ENCODE assay signal across 20 cellular contexts in the genomic region with DNA sequence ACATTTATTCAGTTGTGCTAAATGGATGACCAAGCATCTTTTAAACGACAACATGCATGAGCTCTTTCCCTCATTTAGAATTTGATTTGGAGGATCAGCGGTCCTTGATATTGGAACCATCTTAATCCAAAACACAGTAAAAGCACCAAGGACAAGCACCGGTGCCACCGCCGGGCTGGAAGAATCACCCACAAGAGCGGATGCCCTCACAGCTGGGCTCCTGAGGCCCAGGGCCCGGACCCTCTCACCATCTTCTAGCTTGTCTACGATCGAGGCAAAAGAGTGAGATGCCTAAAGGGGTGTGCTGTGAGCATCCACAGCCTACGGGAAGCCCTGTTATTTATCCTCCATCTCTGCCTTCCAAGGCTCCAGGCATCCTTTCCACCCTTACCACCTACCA.
"Had no signal": no experiment of that assay in that cellular context is flagged by ENCODE, and none has a peak within 500 bp of the region (broad histone marks: within the 10 kb centered on the region; RNA-seq: fewer than 3 reads in every experiment).

No MANE protein-coding gene starts in this region.

- H3K9me3 Mint-ChIP-seq: naive thymus-derived CD8-positive, alpha-beta T cell; type B pancreatic cell had no signal

- H3K27me3 ChIP-seq: dorsolateral prefrontal cortex, pancreas, right lobe of liver, spleen had no signal

- H3K4me1 ChIP-seq: pancreas, right lobe of liver, spleen had no signal

- H3K9me3 ChIP-seq: mucosa of descending colon, pancreas, prostate gland, right lobe of liver, spleen, thoracic aorta had no signal

- H3K27ac ChIP-seq: dorsolateral prefrontal cortex, pancreas, prostate gland, right lobe of liver, spleen, thoracic aorta had no signal

- DNase-seq: central memory CD4-positive, alpha-beta T cell; cortex of kidney; dorsolateral prefrontal cortex; effector CD8-positive, alpha-beta T cell; foreskin melanocyte; head of caudate nucleus; hippocampal formation; left colon; mucosa of descending colon; naive thymus-derived CD8-positive, alpha-beta T cell; occipital lobe; pancreas; right lobe of liver; spleen; stimulated activated CD4-positive, alpha-beta T cell treated with anti-CD3 and anti-CD28 coated beads, Interleukin-15, amount 100 ng/mL, for 24 hours; stimulated activated CD4-positive, alpha-beta T cell treated with anti-CD3 and anti-CD28 coated beads, Interleukin-1b, Interleukin-23, amount 100 ng/mL, for 48 hours; stimulated activated naive CD4-positive, alpha-beta T cell treated with Interleukin-2 at 50 U/mL for 16 hours had no signal

- H3K4me3 ChIP-seq: dorsolateral prefrontal cortex, mucosa of descending colon, pancreas, prostate gland, right lobe of liver, spleen, thoracic aorta had no signal

- H3K4me3 Mint-ChIP-seq: naive thymus-derived CD8-positive, alpha-beta T cell; type B pancreatic cell had no signal

- H3K27me3 Mint-ChIP-seq: naive thymus-derived CD8-positive, alpha-beta T cell; type B pancreatic cell had no signal

- ATAC-seq: left colon; mucosa of descending colon; naive thymus-derived CD8-positive, alpha-beta T cell; pancreas; right lobe of liver had no signal

- H3K27ac Mint-ChIP-seq: type B pancreatic cell had no signal
